ENCODE assay signal across 8 cellular contexts in genomic region chr19:1862424-1863307, GRCh38. TPM values are rescaled to one million over a fixed set of nuclear protein-coding genes. Genes with fewer than 3 reads are reported as not detected.
DNase-seq lines count a peak whose midpoint lies in the region; ATAC-seq and TF ChIP-seq lines count a peak whose summit lies in the region.

No MANE protein-coding gene starts in this region.

- H3K9me3 ChIP-seq in mononuclear cell (ENCODE audit: low read depth, low read length) = no peaks in the 10 kb centered on the region
- H3K9me3 ChIP-seq in tibial artery = no peaks in the 10 kb centered on the region

- H3K4me1 ChIP-seq in mononuclear cell (ENCODE audit: insufficient read depth, low read length) (peaks cover 58% of the 10 kb centered on the region), tibial artery (peaks cover 0 to 53% (median 41%) of the 10 kb centered on the region in 4 donors)

- no peaks in the 10 kb centered on the region for H3K36me3 ChIP-seq in tibial artery

- peak; percentile 0 for ATAC-seq in HG03135 (IDR thresholded peaks at IDR 0.05; ENCODE audit: unreplicated experiment)

- H3K27ac ChIP-seq in tibial artery = peak overlapping the region in 1 of 2 donors; percentile 10

- TF ChIP-seq CTCF in tibial artery (IDR thresholded peaks at IDR 0.05) = no peak

- H3K27me3 ChIP-seq in mononuclear cell (ENCODE audit: insufficient read depth, low read length) (no peaks in the 10 kb centered on the region), tibial artery (no peaks in the 10 kb centered on the region)

- intact Hi-C loops in tibial artery (cut with DNase I; ENCODE audit: low total_unique reads) = no loop called here

- DNase-seq in NCI-H146 (lab: John Stamatoyannopoulos, UW) (peak; percentile 30), NCI-H146 treated with DMSO at 0.1 percent for 48 hours (lab: John Stamatoyannopoulos, UW; ENCODE audit: unreplicated experiment) (no peak), T-helper 22 cell (ENCODE audit: low read depth) (peak; percentile 52), tibial artery (no peak), SHP77 treated with DMSO at 0.1 percent for 48 hours (lab: John Stamatoyannopoulos, UW) (no peak)
- peak; percentile 63 for DNase-seq in central memory CD4-positive, alpha-beta T cell

- H3K4me3 ChIP-seq in mononuclear cell (ENCODE audit: low read length) (peak overlapping the region; percentile 70), tibial artery (peak overlapping the region; percentile 63 to 71)

RNA-seq across cellular contexts. Expression of gene KLF16, which starts 0.7 kb away (rescaled TPM):
- 12.4 TPM for total RNA-seq in mononuclear cell

RNA-seq across cellular contexts. Expression of gene REXO1, which starts 14.4 kb away (rescaled TPM):
- 66.2 TPM for total RNA-seq in mononuclear cell

RNA-seq across cellular contexts. Expression of gene ABHD17A, which starts 22.6 kb away (rescaled TPM):
- 97.8 TPM for total RNA-seq in mononuclear cell

RNA-seq across cellular contexts. Expression of gene ADAT3, which starts 42.5 kb away (rescaled TPM):
- total RNA-seq in mononuclear cell = 2.9 TPM

RNA-seq across cellular contexts. Expression of gene SCAMP4, which starts 42.5 kb away (rescaled TPM):
- total RNA-seq in mononuclear cell = 20.1 TPM

Comparison
In these comparisons a context has a peak if more than half of its experiments do, and no peak if none do; other contexts are left out.
1. DNase-seq: peak in NCI-H146 (single experiment), T-helper 22 cell (single experiment) and central memory CD4-positive, alpha-beta T cell (single experiment); none in NCI-H146 treated with DMSO at 0.1 percent for 48 hours (single experiment), tibial artery (0 of 2) and SHP77 treated with DMSO at 0.1 percent for 48 hours (single experiment).